In the genomic region with DNA sequence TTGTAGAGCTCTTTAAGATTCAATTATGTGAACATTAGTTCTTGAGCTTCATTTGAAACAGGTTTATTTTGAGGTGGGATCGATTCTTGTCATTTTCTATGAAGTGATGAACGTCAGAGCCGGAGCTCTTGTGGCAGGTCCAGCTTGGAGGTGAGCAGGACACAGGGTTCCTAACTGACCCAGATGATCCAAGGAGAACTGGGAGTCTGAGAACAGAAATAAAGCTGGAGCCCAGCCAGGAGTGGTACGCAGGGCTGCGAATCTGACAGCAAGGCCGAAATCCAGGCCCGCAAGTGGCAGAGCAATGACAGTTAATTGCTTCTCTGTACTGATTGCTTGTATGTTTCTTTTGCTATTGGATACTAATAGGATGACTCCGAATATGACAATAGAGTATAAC, we compare ENCODE assay signal across 1 cellular context.
TF ChIP-seq lines count a peak whose summit lies in the region.

No MANE protein-coding gene starts in this region.

TF ChIP-seq in H1, 55 proteins besides CTCF, POLR2A, EP300 and RAD21:
- TF ChIP-seq KDM4A (IDR thresholded peaks at IDR 0.05; ENCODE audit: low read depth, low read length, severe bottlenecking) (no peak), RNF2 (IDR thresholded peaks at IDR 0.05; ENCODE audit: borderline replicate concordance, low read depth, low read length, missing control alignments, poor library complexity, severe bottlenecking) (no peak), SP1 (IDR thresholded peaks at IDR 0.05; ENCODE audit: low read depth, low read length) (no peak), SRF (IDR thresholded peaks at IDR 0.05; ENCODE audit: low read depth, low read length) (no peak), ZNF274 (IDR thresholded peaks at IDR 0.05; ENCODE audit: borderline replicate concordance, extremely low read depth, low read length) (no peak), BACH1 (IDR thresholded peaks at IDR 0.05; ENCODE audit: low read length) (no peak), YY1 (IDR thresholded peaks at IDR 0.05; ENCODE audit: low read depth, low read length) (no peak), RXRA (IDR thresholded peaks at IDR 0.05; ENCODE audit: insufficient read depth, low read depth, low read length) (no peak), RBBP5 (IDR thresholded peaks at IDR 0.05; ENCODE audit: borderline replicate concordance, low read depth, low read length) (no peak), TAF7 (optimal IDR thresholded peaks at IDR 0.05; ENCODE audit: borderline replicate concordance, low read depth, low read length) (no peak), NANOG (IDR thresholded peaks at IDR 0.05; ENCODE audit: insufficient read depth, low read depth, low read length, poor library complexity, severe bottlenecking) (no peak)
- TF ChIP-seq, protein P1, sequence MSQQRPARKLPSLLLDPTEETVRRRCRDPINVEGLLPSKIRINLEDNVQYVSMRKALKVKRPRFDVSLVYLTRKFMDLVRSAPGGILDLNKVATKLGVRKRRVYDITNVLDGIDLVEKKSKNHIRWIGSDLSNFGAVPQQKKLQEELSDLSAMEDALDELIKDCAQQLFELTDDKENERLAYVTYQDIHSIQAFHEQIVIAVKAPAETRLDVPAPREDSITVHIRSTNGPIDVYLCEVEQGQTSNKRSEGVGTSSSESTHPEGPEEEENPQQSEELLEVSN (IDR thresholded peaks at IDR 0.05), result no peak
- TF ChIP-seq, protein P2, sequence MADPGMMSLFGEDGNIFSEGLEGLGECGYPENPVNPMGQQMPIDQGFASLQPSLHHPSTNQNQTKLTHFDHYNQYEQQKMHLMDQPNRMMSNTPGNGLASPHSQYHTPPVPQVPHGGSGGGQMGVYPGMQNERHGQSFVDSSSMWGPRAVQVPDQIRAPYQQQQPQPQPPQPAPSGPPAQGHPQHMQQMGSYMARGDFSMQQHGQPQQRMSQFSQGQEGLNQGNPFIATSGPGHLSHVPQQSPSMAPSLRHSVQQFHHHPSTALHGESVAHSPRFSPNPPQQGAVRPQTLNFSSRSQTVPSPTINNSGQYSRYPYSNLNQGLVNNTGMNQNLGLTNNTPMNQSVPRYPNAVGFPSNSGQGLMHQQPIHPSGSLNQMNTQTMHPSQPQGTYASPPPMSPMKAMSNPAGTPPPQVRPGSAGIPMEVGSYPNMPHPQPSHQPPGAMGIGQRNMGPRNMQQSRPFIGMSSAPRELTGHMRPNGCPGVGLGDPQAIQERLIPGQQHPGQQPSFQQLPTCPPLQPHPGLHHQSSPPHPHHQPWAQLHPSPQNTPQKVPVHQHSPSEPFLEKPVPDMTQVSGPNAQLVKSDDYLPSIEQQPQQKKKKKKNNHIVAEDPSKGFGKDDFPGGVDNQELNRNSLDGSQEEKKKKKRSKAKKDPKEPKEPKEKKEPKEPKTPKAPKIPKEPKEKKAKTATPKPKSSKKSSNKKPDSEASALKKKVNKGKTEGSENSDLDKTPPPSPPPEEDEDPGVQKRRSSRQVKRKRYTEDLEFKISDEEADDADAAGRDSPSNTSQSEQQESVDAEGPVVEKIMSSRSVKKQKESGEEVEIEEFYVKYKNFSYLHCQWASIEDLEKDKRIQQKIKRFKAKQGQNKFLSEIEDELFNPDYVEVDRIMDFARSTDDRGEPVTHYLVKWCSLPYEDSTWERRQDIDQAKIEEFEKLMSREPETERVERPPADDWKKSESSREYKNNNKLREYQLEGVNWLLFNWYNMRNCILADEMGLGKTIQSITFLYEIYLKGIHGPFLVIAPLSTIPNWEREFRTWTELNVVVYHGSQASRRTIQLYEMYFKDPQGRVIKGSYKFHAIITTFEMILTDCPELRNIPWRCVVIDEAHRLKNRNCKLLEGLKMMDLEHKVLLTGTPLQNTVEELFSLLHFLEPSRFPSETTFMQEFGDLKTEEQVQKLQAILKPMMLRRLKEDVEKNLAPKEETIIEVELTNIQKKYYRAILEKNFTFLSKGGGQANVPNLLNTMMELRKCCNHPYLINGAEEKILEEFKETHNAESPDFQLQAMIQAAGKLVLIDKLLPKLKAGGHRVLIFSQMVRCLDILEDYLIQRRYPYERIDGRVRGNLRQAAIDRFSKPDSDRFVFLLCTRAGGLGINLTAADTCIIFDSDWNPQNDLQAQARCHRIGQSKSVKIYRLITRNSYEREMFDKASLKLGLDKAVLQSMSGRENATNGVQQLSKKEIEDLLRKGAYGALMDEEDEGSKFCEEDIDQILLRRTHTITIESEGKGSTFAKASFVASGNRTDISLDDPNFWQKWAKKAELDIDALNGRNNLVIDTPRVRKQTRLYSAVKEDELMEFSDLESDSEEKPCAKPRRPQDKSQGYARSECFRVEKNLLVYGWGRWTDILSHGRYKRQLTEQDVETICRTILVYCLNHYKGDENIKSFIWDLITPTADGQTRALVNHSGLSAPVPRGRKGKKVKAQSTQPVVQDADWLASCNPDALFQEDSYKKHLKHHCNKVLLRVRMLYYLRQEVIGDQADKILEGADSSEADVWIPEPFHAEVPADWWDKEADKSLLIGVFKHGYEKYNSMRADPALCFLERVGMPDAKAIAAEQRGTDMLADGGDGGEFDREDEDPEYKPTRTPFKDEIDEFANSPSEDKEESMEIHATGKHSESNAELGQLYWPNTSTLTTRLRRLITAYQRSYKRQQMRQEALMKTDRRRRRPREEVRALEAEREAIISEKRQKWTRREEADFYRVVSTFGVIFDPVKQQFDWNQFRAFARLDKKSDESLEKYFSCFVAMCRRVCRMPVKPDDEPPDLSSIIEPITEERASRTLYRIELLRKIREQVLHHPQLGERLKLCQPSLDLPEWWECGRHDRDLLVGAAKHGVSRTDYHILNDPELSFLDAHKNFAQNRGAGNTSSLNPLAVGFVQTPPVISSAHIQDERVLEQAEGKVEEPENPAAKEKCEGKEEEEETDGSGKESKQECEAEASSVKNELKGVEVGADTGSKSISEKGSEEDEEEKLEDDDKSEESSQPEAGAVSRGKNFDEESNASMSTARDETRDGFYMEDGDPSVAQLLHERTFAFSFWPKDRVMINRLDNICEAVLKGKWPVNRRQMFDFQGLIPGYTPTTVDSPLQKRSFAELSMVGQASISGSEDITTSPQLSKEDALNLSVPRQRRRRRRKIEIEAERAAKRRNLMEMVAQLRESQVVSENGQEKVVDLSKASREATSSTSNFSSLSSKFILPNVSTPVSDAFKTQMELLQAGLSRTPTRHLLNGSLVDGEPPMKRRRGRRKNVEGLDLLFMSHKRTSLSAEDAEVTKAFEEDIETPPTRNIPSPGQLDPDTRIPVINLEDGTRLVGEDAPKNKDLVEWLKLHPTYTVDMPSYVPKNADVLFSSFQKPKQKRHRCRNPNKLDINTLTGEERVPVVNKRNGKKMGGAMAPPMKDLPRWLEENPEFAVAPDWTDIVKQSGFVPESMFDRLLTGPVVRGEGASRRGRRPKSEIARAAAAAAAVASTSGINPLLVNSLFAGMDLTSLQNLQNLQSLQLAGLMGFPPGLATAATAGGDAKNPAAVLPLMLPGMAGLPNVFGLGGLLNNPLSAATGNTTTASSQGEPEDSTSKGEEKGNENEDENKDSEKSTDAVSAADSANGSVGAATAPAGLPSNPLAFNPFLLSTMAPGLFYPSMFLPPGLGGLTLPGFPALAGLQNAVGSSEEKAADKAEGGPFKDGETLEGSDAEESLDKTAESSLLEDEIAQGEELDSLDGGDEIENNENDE (IDR thresholded peaks at IDR 0.05; ENCODE audit: insufficient replicate concordance, low read length), result no peak
TF ChIP-seq in H1: peak in this region for 0.
